12 cellular contexts compared by ENCODE assay signal in genomic region chr11:82980292-82980691, GRCh38.
A peak's percentile ranks its signal among the peaks of the same experiment; 100 is the strongest.
DNase-seq lines count a peak whose midpoint lies in the region; ATAC-seq and TF ChIP-seq lines count a peak whose summit lies in the region.
"Had no signal": no experiment of that assay in that cellular context is flagged by ENCODE, and none has a peak within 500 bp of the region (broad histone marks: within the 10 kb centered on the region; RNA-seq: fewer than 3 reads in every experiment).

No MANE protein-coding gene starts in this region.

- CTCF ChIA-PET in activated CD4-positive, alpha-beta T cell treated with anti-CD3 and anti-CD28 coated beads for 36 hours (lab: Charles Lee), result interaction anchor here (0.5 to 1.4 kb wide), 10 partner anchors 15 to 178 kb away, joined by 3 to 10 read pairs (median 3); no protein-coding TSS in a partner anchor
- CTCF ChIA-PET in activated CD4-positive, alpha-beta T cell treated with anti-CD3 and anti-CD28 coated beads, Interleukin-2, amount 10 ng/mL, durations not matched to agents 7 days and 5 days (lab: Charles Lee), result no interaction called here

- no peaks in the 10 kb centered on the region for H3K27me3 Mint-ChIP-seq in activated CD4-positive, alpha-beta T cell treated with anti-CD3 and anti-CD28 coated beads for 36 hours
- no peaks in the 10 kb centered on the region for H3K27me3 Mint-ChIP-seq in activated CD4-positive, alpha-beta T cell treated with anti-CD3 and anti-CD28 coated beads, Interleukin-2, amount 10 ng/mL, durations not matched to agents 7 days and 5 days

- peak; percentile 84 for ATAC-seq in activated CD4-positive, alpha-beta T cell treated with anti-CD3 and anti-CD28 coated beads for 36 hours
- ATAC-seq in RWPE2 (ENCODE audit: low read depth), result peak; percentile 94
- peak; percentile 86 for ATAC-seq in stimulated activated naive CD8-positive, alpha-beta T cell treated with anti-CD3 and anti-CD28 coated beads, Interleukin-15, Interleukin-2, amounts not matched to agents 100 U/mL and 50 U/mL, for 24 hours
- ATAC-seq in GM18868 (IDR thresholded peaks at IDR 0.05; ENCODE audit: unreplicated experiment), result no peak

- no peak overlapping the region for H3K4me3 ChIP-seq in RWPE2 (ENCODE audit: severe bottlenecking)
- H3K4me3 ChIP-seq: colonic mucosa had no signal

- peaks cover 26% of the 10 kb centered on the region for H3K4me1 ChIP-seq in RWPE2 (ENCODE audit: insufficient read depth, poor library complexity, severe bottlenecking)
- H3K4me1 ChIP-seq: colonic mucosa had no signal

- no peak overlapping the region for H3K4me3 Mint-ChIP-seq in activated CD4-positive, alpha-beta T cell treated with anti-CD3 and anti-CD28 coated beads for 36 hours
- H3K4me3 Mint-ChIP-seq in activated CD4-positive, alpha-beta T cell treated with anti-CD3 and anti-CD28 coated beads, Interleukin-2, amount 10 ng/mL, durations not matched to agents 7 days and 5 days, result no peak overlapping the region

- TF ChIP-seq CTCF in RWPE2 (IDR thresholded peaks at IDR 0.05; ENCODE audit: poor library complexity, severe bottlenecking) (no peak), GM10266 (IDR thresholded peaks at IDR 0.05; ENCODE audit: control insufficient read depth, insufficient read depth, low read depth, missing control alignments) (no peak)

- H3K27me3 ChIP-seq in RWPE2 (ENCODE audit: insufficient read depth, poor library complexity, severe bottlenecking), result no peaks in the 10 kb centered on the region
- H3K27me3 ChIP-seq: colonic mucosa had no signal

- no peaks in the 10 kb centered on the region for H3K9me3 ChIP-seq in RWPE2 (ENCODE audit: severe bottlenecking)
- H3K9me3 ChIP-seq: colonic mucosa had no signal

- POLR2A ChIA-PET in activated CD4-positive, alpha-beta T cell treated with anti-CD3 and anti-CD28 coated beads for 36 hours (lab: Charles Lee), result interaction anchor here (0.6 to 1.1 kb wide), 4 partner anchors 24 to 1625 kb away, joined by 3 to 13 read pairs (median 6); partner anchors contain the start of gene PCF11
- POLR2A ChIA-PET in activated CD4-positive, alpha-beta T cell treated with anti-CD3 and anti-CD28 coated beads, Interleukin-2, amount 10 ng/mL, durations not matched to agents 7 days and 5 days (lab: Charles Lee), result no interaction called here

- H3K4me1 Mint-ChIP-seq in activated CD4-positive, alpha-beta T cell treated with anti-CD3 and anti-CD28 coated beads for 36 hours, result peaks cover 44% of the 10 kb centered on the region
- peaks cover 19% of the 10 kb centered on the region for H3K4me1 Mint-ChIP-seq in activated CD4-positive, alpha-beta T cell treated with anti-CD3 and anti-CD28 coated beads, Interleukin-2, amount 10 ng/mL, durations not matched to agents 7 days and 5 days

- peak overlapping the region; percentile 47 for H3K27ac Mint-ChIP-seq in activated CD4-positive, alpha-beta T cell treated with anti-CD3 and anti-CD28 coated beads for 36 hours
- no peak overlapping the region for H3K27ac Mint-ChIP-seq in activated CD4-positive, alpha-beta T cell treated with anti-CD3 and anti-CD28 coated beads, Interleukin-2, amount 10 ng/mL, durations not matched to agents 7 days and 5 days

- H3K9me3 Mint-ChIP-seq in activated CD4-positive, alpha-beta T cell treated with anti-CD3 and anti-CD28 coated beads for 36 hours (ENCODE audit: low read depth), result no peaks in the 10 kb centered on the region
- H3K9me3 Mint-ChIP-seq in activated CD4-positive, alpha-beta T cell treated with anti-CD3 and anti-CD28 coated beads, Interleukin-2, amount 10 ng/mL, durations not matched to agents 7 days and 5 days, result peaks cover 4% of the 10 kb centered on the region

- no peak for DNase-seq in activated CD4-positive, alpha-beta T cell treated with anti-CD3 and anti-CD28 coated beads for 36 hours
- no peak for DNase-seq in activated CD4-positive, alpha-beta T cell treated with anti-CD3 and anti-CD28 coated beads, Interleukin-2, amount 10 ng/mL, durations not matched to agents 7 days and 5 days
- DNase-seq in RWPE2 (ENCODE audit: low spot score) (no peak), fibroblast of gingiva (ENCODE audit: low read depth) (peak; percentile 56), GM10266 (ENCODE audit: extremely low spot score) (no peak), hypothalamus (lab: John Stamatoyannopoulos, UW) (no peak)
- no peak for DNase-seq in stimulated activated naive CD8-positive, alpha-beta T cell treated with anti-CD3 and anti-CD28 coated beads, Interleukin-15, Interleukin-2, amounts not matched to agents 100 U/mL and 50 U/mL, for 24 hours
- DNase-seq: activated CD4-positive, alpha-beta T cell treated with anti-CD3 and anti-CD28 coated beads for 4 hours; colonic mucosa; NCI-H1436 treated with DMSO at 0.1 percent for 48 hours; SHP77 had no signal

- H3K27ac ChIP-seq in RWPE2 (ENCODE audit: poor library complexity, severe bottlenecking), result peak overlapping the region; percentile 80
- H3K27ac ChIP-seq: colonic mucosa had no signal

- H3K36me3 Mint-ChIP-seq in activated CD4-positive, alpha-beta T cell treated with anti-CD3 and anti-CD28 coated beads for 36 hours (ENCODE audit: low read depth), result peaks cover 24% of the 10 kb centered on the region
- H3K36me3 Mint-ChIP-seq in activated CD4-positive, alpha-beta T cell treated with anti-CD3 and anti-CD28 coated beads, Interleukin-2, amount 10 ng/mL, durations not matched to agents 7 days and 5 days (ENCODE audit: low read depth), result peaks cover 25% of the 10 kb centered on the region

- intact Hi-C loops in activated CD4-positive, alpha-beta T cell treated with anti-CD3 and anti-CD28 coated beads for 36 hours (cut with DNase I, micrococcal nuclease), result loop anchor here (1.0 kb wide), 3 partner anchors 9 to 25 kb away; no protein-coding TSS in a partner anchor

- H3K36me3 ChIP-seq in RWPE2 (ENCODE audit: low read depth), result no peaks in the 10 kb centered on the region
- H3K36me3 ChIP-seq: colonic mucosa had no signal
